ENCODE assay signal across 8 cellular contexts in the genomic region with DNA sequence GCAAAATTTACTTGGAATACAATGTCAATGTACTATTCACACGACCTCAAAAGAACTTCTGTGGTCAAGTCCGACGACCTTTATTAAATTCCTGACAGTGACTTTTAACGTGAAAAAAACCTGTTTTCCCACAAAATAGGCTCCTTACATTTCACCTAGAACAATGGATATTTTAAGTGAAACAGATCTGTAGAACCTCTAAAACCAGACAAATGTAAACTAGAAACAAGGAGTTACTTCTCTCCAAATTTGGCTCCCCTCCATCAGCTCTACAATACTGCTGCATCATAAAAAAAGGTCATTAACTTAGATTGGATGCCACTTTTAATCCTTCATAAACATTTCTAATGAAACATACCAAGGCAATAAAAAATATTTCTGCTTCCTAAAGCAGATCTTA.
DNase-seq lines count a peak whose midpoint lies in the region; ATAC-seq and TF ChIP-seq lines count a peak whose summit lies in the region.

No MANE protein-coding gene starts in this region.

- no peak for ATAC-seq in stimulated activated effector memory CD8-positive, alpha-beta T cell treated with anti-CD3 and anti-CD28 coated beads, Interleukin-12 subunit alpha, Interleukin-12 subunit beta, amount 100 ng/mL, for 72 hours
- ATAC-seq in HG03378 (IDR thresholded peaks at IDR 0.05; ENCODE audit: unreplicated experiment), result no peak
- no peak for ATAC-seq in HG02870 (IDR thresholded peaks at IDR 0.05; ENCODE audit: unreplicated experiment)
- ATAC-seq in HG03159 (IDR thresholded peaks at IDR 0.05; ENCODE audit: unreplicated experiment), result no peak

- H3K9ac ChIP-seq in SK-N-MC (ENCODE audit: insufficient read length), result peak overlapping the region; percentile 90

- peaks cover 12% of the 10 kb centered on the region for H3K36me3 ChIP-seq in SK-N-MC (ENCODE audit: insufficient read depth, low read length)

- H3K27me3 Mint-ChIP-seq in T-helper 2 cell treated with Interferon-gamma antibody and Interleukin-4, amounts not matched to agents 5 μg/mL and 100 μg/mL, for 36 hours (ENCODE audit: low read depth), result no peaks in the 10 kb centered on the region

- no peak overlapping the region for H3K27ac ChIP-seq in SK-N-MC

- H3K27ac Mint-ChIP-seq in T-helper 2 cell treated with Interferon-gamma antibody and Interleukin-4, amounts not matched to agents 5 μg/mL and 100 μg/mL, for 36 hours, result peak overlapping the region; percentile 32
- H3K27ac Mint-ChIP-seq in stimulated activated effector memory CD8-positive, alpha-beta T cell treated with anti-CD3 and anti-CD28 coated beads, Interleukin-12 subunit alpha, Interleukin-12 subunit beta, amount 100 ng/mL, for 72 hours, result no peak overlapping the region

- H3K4me3 Mint-ChIP-seq in T-helper 2 cell treated with Interferon-gamma antibody and Interleukin-4, amounts not matched to agents 5 μg/mL and 100 μg/mL, for 36 hours, result peak overlapping the region; percentile 95
- peak overlapping the region; percentile 98 for H3K4me3 Mint-ChIP-seq in stimulated activated effector memory CD8-positive, alpha-beta T cell treated with anti-CD3 and anti-CD28 coated beads, Interleukin-12 subunit alpha, Interleukin-12 subunit beta, amount 100 ng/mL, for 72 hours

- H3K4me3 ChIP-seq in SK-N-MC (peak overlapping the region; percentile 99), foreskin fibroblast (ENCODE audit: low read depth in 1 of 2, low read length in 2 of 2) (peak overlapping the region; percentile 71 to 85)

- H3K36me3 Mint-ChIP-seq in T-helper 2 cell treated with Interferon-gamma antibody and Interleukin-4, amounts not matched to agents 5 μg/mL and 100 μg/mL, for 36 hours (ENCODE audit: low read depth), result peaks cover 17% of the 10 kb centered on the region
- peaks cover 7% of the 10 kb centered on the region for H3K36me3 Mint-ChIP-seq in stimulated activated effector memory CD8-positive, alpha-beta T cell treated with anti-CD3 and anti-CD28 coated beads, Interleukin-12 subunit alpha, Interleukin-12 subunit beta, amount 100 ng/mL, for 72 hours

- H3K9me3 ChIP-seq in SK-N-MC (ENCODE audit: low read depth, low read length), result no peaks in the 10 kb centered on the region

- H3K9me3 Mint-ChIP-seq in T-helper 2 cell treated with Interferon-gamma antibody and Interleukin-4, amounts not matched to agents 5 μg/mL and 100 μg/mL, for 36 hours, result no peaks in the 10 kb centered on the region
- no peaks in the 10 kb centered on the region for H3K9me3 Mint-ChIP-seq in stimulated activated effector memory CD8-positive, alpha-beta T cell treated with anti-CD3 and anti-CD28 coated beads, Interleukin-12 subunit alpha, Interleukin-12 subunit beta, amount 100 ng/mL, for 72 hours

- no peak for DNase-seq in T-helper 2 cell treated with Interferon-gamma antibody and Interleukin-4, amounts not matched to agents 5 μg/mL and 100 μg/mL, for 36 hours (ENCODE audit: low spot score)
- DNase-seq in T-helper 2 cell (no peak), SK-N-MC (ENCODE audit: low read depth, low spot score) (no peak), foreskin fibroblast (no peak)
- DNase-seq in stimulated activated effector memory CD8-positive, alpha-beta T cell treated with anti-CD3 and anti-CD28 coated beads, Interleukin-12 subunit alpha, Interleukin-12 subunit beta, amount 100 ng/mL, for 72 hours (ENCODE audit: low spot score in 2 of 2), result no peak

- TF ChIP-seq CTCF in foreskin fibroblast (IDR thresholded peaks at IDR 0.05; ENCODE audit: low read depth, low read length), result no peak

- H3K4me1 Mint-ChIP-seq in T-helper 2 cell treated with Interferon-gamma antibody and Interleukin-4, amounts not matched to agents 5 μg/mL and 100 μg/mL, for 36 hours (ENCODE audit: low read depth), result peaks cover 41% of the 10 kb centered on the region
- peaks cover 22% of the 10 kb centered on the region for H3K4me1 Mint-ChIP-seq in stimulated activated effector memory CD8-positive, alpha-beta T cell treated with anti-CD3 and anti-CD28 coated beads, Interleukin-12 subunit alpha, Interleukin-12 subunit beta, amount 100 ng/mL, for 72 hours
